In the genomic region with DNA sequence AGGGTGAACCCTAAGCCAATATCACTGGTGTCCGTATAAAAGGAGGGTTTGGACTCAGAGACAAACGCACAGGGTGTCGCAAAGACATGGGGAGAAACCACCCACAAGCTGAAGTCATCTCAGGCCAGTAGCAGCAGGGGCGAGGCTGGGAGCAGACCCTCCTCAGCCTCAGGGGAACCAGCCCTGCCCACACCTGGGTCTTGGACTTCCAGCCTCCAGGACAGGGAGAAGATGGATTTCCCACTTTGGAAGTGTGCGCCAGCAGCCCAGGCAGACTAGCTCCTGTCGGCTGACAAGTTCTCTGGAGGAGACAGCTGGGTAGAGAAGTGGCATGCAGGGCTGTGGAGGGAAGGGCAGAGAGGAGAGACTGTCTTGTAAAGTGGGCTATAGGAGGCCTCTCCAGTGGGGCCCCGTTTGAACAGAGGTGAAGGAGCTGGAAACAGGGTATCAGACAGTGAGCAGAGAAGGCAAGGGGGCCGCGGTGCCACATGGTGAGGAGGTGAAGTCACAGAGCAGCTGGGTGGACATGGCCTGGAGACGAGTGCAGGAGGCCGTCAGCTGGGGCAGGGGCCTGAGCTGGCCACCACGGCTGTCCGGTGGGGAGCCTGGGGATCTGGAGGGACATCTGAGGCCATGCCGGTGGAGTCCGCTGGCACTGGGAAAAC, we compare ENCODE assay signal across 19 cellular contexts.
DNase-seq lines count a peak whose midpoint lies in the region; ATAC-seq and TF ChIP-seq lines count a peak whose summit lies in the region.
"Had no signal": no experiment of that assay in that cellular context is flagged by ENCODE, and none has a peak within 500 bp of the region (broad histone marks: within the 10 kb centered on the region; RNA-seq: fewer than 3 reads in every experiment).

No MANE protein-coding gene starts in this region.

- H3K4me2 ChIP-seq in neural progenitor cell = no peak overlapping the region
- H3K4me2 ChIP-seq: BLaER1, KMS-11 had no signal

- TF ChIP-seq CTCF in neural progenitor cell (IDR thresholded peaks at IDR 0.05) = no peak
- no peak for TF ChIP-seq CTCF in type B pancreatic cell (conservative IDR thresholded peaks at IDR 0.05)

- H3K9me3 Mint-ChIP-seq in neural progenitor cell = peaks cover 32% of the 10 kb centered on the region
- H3K9me3 Mint-ChIP-seq in type B pancreatic cell = peaks cover 10% of the 10 kb centered on the region

- H3K9me3 ChIP-seq in neural progenitor cell (ENCODE audit: low read depth) = peaks cover 5% of the 10 kb centered on the region
- H3K9me3 ChIP-seq: SJCRH30 had no signal

- no peak overlapping the region for H3K9ac ChIP-seq in neural progenitor cell
- H3K9ac ChIP-seq: BLaER1, KMS-11 had no signal

- ATAC-seq in HG02981 (IDR thresholded peaks at IDR 0.05; ENCODE audit: unreplicated experiment) = no peak

- H3K4me3 Mint-ChIP-seq in neural progenitor cell = peak overlapping the region; percentile 24
- no peak overlapping the region for H3K4me3 Mint-ChIP-seq in type B pancreatic cell
- H3K4me3 Mint-ChIP-seq: CD4-positive, alpha-beta T cell had no signal

- no peaks in the 10 kb centered on the region for H3K27me3 ChIP-seq in neural progenitor cell
- H3K27me3 ChIP-seq: BLaER1, Peyer's patch, SJCRH30 had no signal

- H3K27ac Mint-ChIP-seq in neural progenitor cell (peak overlapping the region; percentile 34), type B pancreatic cell (no peak overlapping the region)
- H3K27ac Mint-ChIP-seq: CD4-positive, alpha-beta T cell had no signal

- H3K27me3 Mint-ChIP-seq in neural progenitor cell (ENCODE audit: insufficient read depth, low read depth) (peaks cover 14% of the 10 kb centered on the region), type B pancreatic cell (no peaks in the 10 kb centered on the region)

- no peak overlapping the region for H3K27ac ChIP-seq in neural progenitor cell
- H3K27ac ChIP-seq: 22Rv1, BLaER1, KMS-11, Peyer's patch, SJCRH30 had no signal

- H3K79me2 ChIP-seq in neural progenitor cell (ENCODE audit: low read depth) = no peaks in the 10 kb centered on the region

- no peaks in the 10 kb centered on the region for H4K20me1 ChIP-seq in neural progenitor cell (ENCODE audit: low read depth)
- H4K20me1 ChIP-seq: BLaER1 had no signal

- peaks cover 7% of the 10 kb centered on the region for H3K4me1 ChIP-seq in neural progenitor cell
- H3K4me1 ChIP-seq: Peyer's patch, SJCRH30 had no signal

- H3F3A ChIP-seq in neural progenitor cell (ENCODE audit: low read depth) = no peaks in the 10 kb centered on the region

- peaks cover 11% of the 10 kb centered on the region for H3K36me3 Mint-ChIP-seq in neural progenitor cell
- peaks cover 4% of the 10 kb centered on the region for H3K36me3 Mint-ChIP-seq in type B pancreatic cell

- H3K36me3 ChIP-seq in neural progenitor cell = no peaks in the 10 kb centered on the region
- H3K36me3 ChIP-seq: BLaER1, Peyer's patch, SJCRH30 had no signal

- H3K4me3 ChIP-seq in neural progenitor cell = no peak overlapping the region
- H3K4me3 ChIP-seq: BLaER1, Peyer's patch, SJCRH30 had no signal

- H3K4me1 Mint-ChIP-seq in neural progenitor cell (peaks cover 19% of the 10 kb centered on the region), type B pancreatic cell (ENCODE audit: unreplicated experiment) (no peaks in the 10 kb centered on the region)

- H2AFZ ChIP-seq in neural progenitor cell (replicated peaks) = no peak overlapping the region

- DNase-seq in DMS53 (lab: John Stamatoyannopoulos, UW) (peak; percentile 24), DMS53 treated with DMSO at 0.1 percent for 48 hours (lab: John Stamatoyannopoulos, UW; ENCODE audit: unreplicated experiment) (no peak), islet precursor cell (peak; percentile 34), neural progenitor cell (ENCODE audit: low spot score) (no peak), type B pancreatic cell (ENCODE audit: extremely low spot score, unreplicated experiment) (peak; percentile 60), NCI-H1048 (lab: John Stamatoyannopoulos, UW) (no peak), DMS 273 treated with DMSO at 0.1 percent for 48 hours (lab: John Stamatoyannopoulos, UW) (no peak)
- DNase-seq: ACHN; CD4-positive, alpha-beta T cell; GDM1; IMR-90; NCI-H1105 treated with DMSO at 0.1 percent for 48 hours; NCI-H2171; Peyer's patch had no signal

Comparison
In these comparisons a context has a peak if more than half of its experiments do, and no peak if none do; other contexts are left out.
1. DNase-seq: peak in DMS53 (single experiment), islet precursor cell (single experiment) and type B pancreatic cell (single experiment); none in DMS53 treated with DMSO at 0.1 percent for 48 hours (single experiment), neural progenitor cell (single experiment), NCI-H1048 (single experiment) and DMS 273 treated with DMSO at 0.1 percent for 48 hours (single experiment).